ENCODE assay signal across 1 cellular context in genomic region chr5:69234457-69235268, GRCh38.
TF ChIP-seq lines count a peak whose summit lies in the region.

Gene CDK7, plus strand, starts transcription at chr5:69234886. Its CDS starts 90 bp downstream, at chr5:69234976.

TF ChIP-seq in A549, 52 proteins besides CTCF, POLR2A, EP300 and RAD21 (continued from another document):
- TF ChIP-seq, protein P1, sequence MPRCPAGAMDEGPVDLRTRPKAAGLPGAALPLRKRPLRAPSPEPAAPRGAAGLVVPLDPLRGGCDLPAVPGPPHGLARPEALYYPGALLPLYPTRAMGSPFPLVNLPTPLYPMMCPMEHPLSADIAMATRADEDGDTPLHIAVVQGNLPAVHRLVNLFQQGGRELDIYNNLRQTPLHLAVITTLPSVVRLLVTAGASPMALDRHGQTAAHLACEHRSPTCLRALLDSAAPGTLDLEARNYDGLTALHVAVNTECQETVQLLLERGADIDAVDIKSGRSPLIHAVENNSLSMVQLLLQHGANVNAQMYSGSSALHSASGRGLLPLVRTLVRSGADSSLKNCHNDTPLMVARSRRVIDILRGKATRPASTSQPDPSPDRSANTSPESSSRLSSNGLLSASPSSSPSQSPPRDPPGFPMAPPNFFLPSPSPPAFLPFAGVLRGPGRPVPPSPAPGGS (IDR thresholded peaks at IDR 0.05), result peak; percentile 73; the same call in 1 of the 3 replicates
